8 cellular contexts compared by ENCODE assay signal in genomic region chr11:63985812-63986155, GRCh38. TPM values are rescaled to one million over a fixed set of nuclear protein-coding genes. Genes with fewer than 3 reads are reported as not detected.
DNase-seq lines count a peak whose midpoint lies in the region; ATAC-seq and TF ChIP-seq lines count a peak whose summit lies in the region.

No MANE protein-coding gene starts in this region.

- no peaks in the 10 kb centered on the region for H3K9me3 ChIP-seq in Peyer's patch
- H3K9me3 ChIP-seq in heart left ventricle, result no peaks in the 10 kb centered on the region

- TF ChIP-seq POLR2A in Peyer's patch (IDR thresholded peaks at IDR 0.05) (no peak), heart left ventricle (IDR thresholded peaks at IDR 0.05) (no peak)

- ATAC-seq in GM21619 (IDR thresholded peaks at IDR 0.05; ENCODE audit: unreplicated experiment) (peak; percentile 41), heart left ventricle (peak; percentile 28 to 59 (median 38)), GM18873 (IDR thresholded peaks at IDR 0.05; ENCODE audit: low FRiP score, unreplicated experiment) (no peak), GM19467 (IDR thresholded peaks at IDR 0.05; ENCODE audit: unreplicated experiment) (no peak)

- WGBS in heart left ventricle, 4 donors, result 0 to 4% (median 2%) methylated on average over 18 of the region's 18 CpGs

- peaks cover 43% of the 10 kb centered on the region for H3K4me1 Mint-ChIP-seq in CD14-positive monocyte

- TF ChIP-seq CTCF in CD14-positive monocyte (IDR thresholded peaks at IDR 0.05), result no peak
- TF ChIP-seq CTCF in Peyer's patch (IDR thresholded peaks at IDR 0.05), result no peak
- no peak for TF ChIP-seq CTCF in heart left ventricle (IDR thresholded peaks at IDR 0.05)

- no peaks in the 10 kb centered on the region for H3K27me3 ChIP-seq in Peyer's patch
- no peaks in the 10 kb centered on the region for H3K27me3 ChIP-seq in heart left ventricle

- intact Hi-C loops in CD14-positive monocyte (cut with micrococcal nuclease) (no loop called here), heart left ventricle (cut with DNase I) (no loop called here)

- H3K4me1 ChIP-seq in Peyer's patch (peaks cover 0 to 20% (median 10%) of the 10 kb centered on the region in 4 donors), heart left ventricle (peaks cover 0 to 34% (median 19%) of the 10 kb centered on the region in 12 donors)

- peaks cover 0 to 4% (median 1%) of the 10 kb centered on the region in 3 donors for H3K27me3 Mint-ChIP-seq in CD14-positive monocyte (ENCODE audit: low read depth in 3 of 3)

- H3K36me3 Mint-ChIP-seq in CD14-positive monocyte, result peaks cover 23 to 28% of the 10 kb centered on the region in 2 donors

- DNase-seq in CD14-positive monocyte (ENCODE audit: low spot score), result no peak
- peak in 2 of 3 donors; percentile 73 to 84 for DNase-seq in Peyer's patch
- DNase-seq in activated naive CD4-positive, alpha-beta T cell (lab: John Stamatoyannopoulos, UW), result peak in 3 of 4 experiments; percentile 18 to 63 (median 41)
- no peak for DNase-seq in heart left ventricle

- no peaks in the 10 kb centered on the region for H3K9me3 Mint-ChIP-seq in CD14-positive monocyte

- peak overlapping the region; percentile 85 to 91 (median 90) for H3K27ac ChIP-seq in Peyer's patch
- peak overlapping the region; percentile 81 to 93 (median 86) for H3K27ac ChIP-seq in heart left ventricle
- H3K27ac ChIP-seq in skin epidermis, result peak overlapping the region in 20 of 21 experiments; percentile 74 to 97 (median 92)

- H3K36me3 ChIP-seq in Peyer's patch (peaks cover 0 to 24% (median 0%) of the 10 kb centered on the region in 3 donors), heart left ventricle (peaks cover 0 to 26% (median 18%) of the 10 kb centered on the region in 9 donors)

- peak overlapping the region; percentile 97 to 99 for H3K4me3 Mint-ChIP-seq in CD14-positive monocyte

- H3K4me3 ChIP-seq in Peyer's patch, result peak overlapping the region; percentile 94 to 98 (median 98)
- H3K4me3 ChIP-seq in heart left ventricle, result peak overlapping the region; percentile 73 to 100 (median 96)
- peak overlapping the region; percentile 68 to 99 (median 88) for H3K4me3 ChIP-seq in skin epidermis

- peak overlapping the region; percentile 92 to 98 (median 96) for H3K27ac Mint-ChIP-seq in CD14-positive monocyte

RNA-seq across cellular contexts. Expression of gene OTUB1, which starts 0.5 kb away (rescaled TPM):
- polyA plus RNA-seq in CD14-positive monocyte, result 100 to 1,000 TPM; 140 to 170 TPM
- total RNA-seq in Peyer's patch, result 100 to 1,000 TPM in 1 of 4 donors, 10 to 100 TPM in 3; 79.2 to 110 (median 95.4) TPM
- total RNA-seq in heart left ventricle, result 10 to 100 TPM; 47.4 to 73.1 (median 54.5) TPM
- polyA plus RNA-seq in heart left ventricle, result 10 to 100 TPM; 46.7 to 83.1 TPM

RNA-seq across cellular contexts. Expression of gene COX8A, which starts 11.4 kb away (rescaled TPM):
- 100 to 1,000 TPM; 526 to 588 TPM for polyA plus RNA-seq in CD14-positive monocyte
- total RNA-seq in Peyer's patch, result 1,000 to 10,000 TPM in 2 of 4 donors, 100 to 1,000 TPM in 2; 390 to 1,297 (median 877) TPM
- total RNA-seq in heart left ventricle, result 1,000 to 10,000 TPM in 4 of 9 donors, 100 to 1,000 TPM in 5; 673 to 1,925 (median 988) TPM
- 1,000 to 10,000 TPM; 2,141 to 2,448 TPM for polyA plus RNA-seq in heart left ventricle

RNA-seq across cellular contexts. Expression of gene NAA40, which starts 47.0 kb away (rescaled TPM):
- 1 to 10 TPM; 1.5 to 1.6 TPM for polyA plus RNA-seq in CD14-positive monocyte
- 10 to 100 TPM; 46.2 to 80.0 (median 57.1) TPM for total RNA-seq in Peyer's patch
- total RNA-seq in heart left ventricle, result 10 to 100 TPM in 8 of 9 donors, 1 to 10 TPM in 1; 9.7 to 26.1 (median 18.8) TPM
- polyA plus RNA-seq in heart left ventricle, result 10 to 100 TPM; 19.6 to 19.9 TPM

RNA-seq across cellular contexts. Expression of gene FLRT1, which starts 49.9 kb away (rescaled TPM):
- polyA plus RNA-seq in CD14-positive monocyte, result not detected
- under 1 TPM in 1 of 4 donors, not detected in 3; 0.27 TPM for total RNA-seq in Peyer's patch
- 1 to 10 TPM in 1 of 9 donors, under 1 TPM in 8; 0.20 to 1.4 (median 0.37) TPM for total RNA-seq in heart left ventricle
- polyA plus RNA-seq in heart left ventricle, result under 1 TPM; 0.22 to 0.46 TPM

Comparison
In these comparisons a context has a peak if more than half of its experiments do, and no peak if none do; other contexts are left out.
1. DNase-seq: peak in Peyer's patch (2 of 3) and activated naive CD4-positive, alpha-beta T cell (3 of 4); none in CD14-positive monocyte (single experiment) and heart left ventricle (0 of 5).
2. ATAC-seq: peak in GM21619 (single experiment) and heart left ventricle (4 of 4); none in GM18873 (single experiment) and GM19467 (single experiment).
3. Peak in every context shown above with its lines, with median percentiles within 50 percentile points of each other: H3K27ac ChIP-seq and H3K4me3 ChIP-seq.